6 cellular contexts compared by ENCODE assay signal in genomic region chr4:99276454-99276853, GRCh38. TPM values are rescaled to one million over a fixed set of nuclear protein-coding genes. Genes with fewer than 3 reads are reported as not detected.
"Had no signal": no experiment of that assay in that cellular context is flagged by ENCODE, and none has a peak within 500 bp of the region (broad histone marks: within the 10 kb centered on the region; RNA-seq: fewer than 3 reads in every experiment).

No MANE protein-coding gene starts in this region.

- DNase-seq: H9, HCEC 1CT, IMR-90 had no signal

- H3K4me3 ChIP-seq: GM23338 had no signal

- ATAC-seq: GM23338 had no signal

RNA-seq across cellular contexts. Expression of gene ADH1A, which starts 14.3 kb away (rescaled TPM):
- total RNA-seq: GM23338, H1, H9, HT-29, IMR-90 had no signal
- polyA plus RNA-seq: GM23338, H1, IMR-90 had no signal

RNA-seq across cellular contexts. Expression of gene ADH1B, which starts 44.7 kb away (rescaled TPM):
- total RNA-seq: GM23338, H1, H9, HT-29 had no signal
- polyA plus RNA-seq: GM23338, H1 had no signal

RNA-seq across cellular contexts. Expression of gene ADH6, which starts 57.4 kb away (rescaled TPM):
- total RNA-seq: GM23338, H1, H9, IMR-90 had no signal
- polyA plus RNA-seq: H1, IMR-90 had no signal
